Comparison of ENCODE assay signal across 1 cellular context in the genomic region with DNA sequence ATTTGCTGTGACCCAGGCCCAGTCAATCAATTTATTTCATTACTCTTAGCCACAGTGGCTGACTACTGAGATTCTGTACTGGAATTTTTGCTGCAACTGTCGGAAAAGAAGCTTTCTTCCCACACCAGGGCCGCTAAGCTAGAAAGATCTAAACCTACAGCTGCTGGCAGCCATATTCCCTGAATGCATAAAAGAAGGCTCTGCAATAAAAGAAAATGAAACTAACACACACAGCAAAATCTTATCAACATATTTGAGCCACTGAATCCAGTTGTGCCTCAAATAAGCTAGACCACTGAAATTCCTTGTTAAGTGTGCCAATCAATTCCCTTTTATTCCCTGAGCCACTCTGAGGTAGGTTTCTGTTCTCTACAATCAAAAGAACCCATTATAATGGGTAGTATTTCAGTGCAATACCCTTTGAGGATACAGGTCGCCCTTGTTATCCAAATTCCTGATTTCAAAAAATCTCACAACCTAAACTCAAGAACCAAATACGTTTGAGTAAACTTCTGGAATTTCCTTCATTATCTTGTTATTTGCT.
TF ChIP-seq lines count a peak whose summit lies in the region.

No MANE protein-coding gene starts in this region.

TF ChIP-seq in H1, 55 proteins besides CTCF, POLR2A, EP300 and RAD21:
- TF ChIP-seq YY1 (IDR thresholded peaks at IDR 0.05; ENCODE audit: low read depth, low read length) (peak; percentile 21; the same call in 1 of the 2 replicates), GABPA (IDR thresholded peaks at IDR 0.05; ENCODE audit: borderline replicate concordance, insufficient read depth, low read length) (no peak)
TF ChIP-seq in H1: peak in this region for 1.
